13 cellular contexts compared by ENCODE assay signal in the genomic region with DNA sequence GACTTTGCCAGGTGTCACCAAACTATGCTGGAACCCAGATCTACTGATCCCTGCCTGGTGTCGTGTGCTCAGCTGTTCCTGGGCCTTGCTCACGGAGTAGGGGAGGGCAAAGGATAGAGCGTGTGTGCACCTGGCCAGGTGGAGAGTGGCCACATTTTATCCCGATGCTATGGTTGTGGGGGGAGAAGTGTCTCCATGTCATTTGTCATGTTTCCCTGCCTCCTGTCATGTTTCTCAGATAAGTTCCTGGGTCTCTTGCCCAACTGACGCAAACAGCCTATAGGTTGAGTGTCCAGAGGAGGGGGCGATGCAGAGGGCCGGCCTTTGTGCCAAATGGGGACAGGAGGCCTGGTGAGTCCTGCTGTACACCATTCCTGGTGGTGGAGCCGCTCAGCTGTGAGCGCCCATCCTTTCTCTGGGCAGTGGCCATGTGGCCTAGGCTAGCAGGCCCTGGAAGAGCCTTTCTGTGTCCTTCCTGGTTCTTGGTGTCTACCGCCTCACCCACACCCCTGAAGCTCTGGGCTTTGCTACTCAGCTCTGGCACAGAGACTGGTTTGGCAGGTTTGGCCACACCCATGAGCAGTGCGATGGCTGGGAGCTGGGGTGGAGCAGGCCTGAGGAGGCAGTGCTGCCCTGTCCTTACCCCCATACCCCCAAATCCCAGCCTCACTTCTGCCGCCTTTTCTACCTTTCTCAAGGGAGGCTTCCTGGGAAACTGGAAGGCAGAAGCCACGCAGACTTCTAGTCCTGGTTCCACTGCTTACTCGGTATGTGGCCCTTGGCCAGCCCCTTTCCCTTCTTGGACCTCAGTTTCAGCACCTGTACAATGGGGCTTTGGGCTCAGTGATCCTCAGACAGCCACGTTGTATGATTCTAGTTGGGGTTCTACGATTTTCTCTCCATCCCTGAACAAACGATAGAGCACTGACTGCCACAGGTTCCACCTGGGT. TPM values are rescaled to one million over a fixed set of nuclear protein-coding genes. Genes with fewer than 3 reads are reported as not detected.
DNase-seq lines count a peak whose midpoint lies in the region; ATAC-seq and TF ChIP-seq lines count a peak whose summit lies in the region.
"Had no signal": no experiment of that assay in that cellular context is flagged by ENCODE, and none has a peak within 500 bp of the region (broad histone marks: within the 10 kb centered on the region; RNA-seq: fewer than 3 reads in every experiment).

No MANE protein-coding gene starts in this region.

- no peak overlapping the region for H3K27ac Mint-ChIP-seq in WTC11
- H3K27ac Mint-ChIP-seq in naive thymus-derived CD8-positive, alpha-beta T cell: no peak overlapping the region
- H3K27ac Mint-ChIP-seq: nephron had no signal

- H3K4me1 Mint-ChIP-seq in WTC11: peaks cover 7% of the 10 kb centered on the region; the same call in 1 of the 2 replicates
- H3K4me1 Mint-ChIP-seq in naive thymus-derived CD8-positive, alpha-beta T cell: no peaks in the 10 kb centered on the region
- H3K4me1 Mint-ChIP-seq: nephron had no signal

- POLR2A ChIA-PET in WTC11 (lab: Charles Lee): no interaction called here
- POLR2A ChIA-PET in naive thymus-derived CD8-positive, alpha-beta T cell (lab: Charles Lee): no interaction called here

- peak in 1 of 4 donors; percentile 47 for TF ChIP-seq POLR2A in upper lobe of left lung (IDR thresholded peaks at IDR 0.05)

- no peak for TF ChIP-seq EP300 in upper lobe of left lung (IDR thresholded peaks at IDR 0.05)

- CTCF ChIA-PET in WTC11 (lab: Charles Lee): interaction anchor here (1.0 to 3.5 kb wide), 2 partner anchors 80 to 129 kb away, joined by 3 to 13 read pairs; no protein-coding TSS in a partner anchor

- H3K27me3 Mint-ChIP-seq in WTC11 (ENCODE audit: low read depth): peaks cover 4% of the 10 kb centered on the region; the same call in 1 of the 2 replicates
- H3K27me3 Mint-ChIP-seq in naive thymus-derived CD8-positive, alpha-beta T cell: peaks cover 2 to 8% (median 5%) of the 10 kb centered on the region in 5 donors

- peaks cover 0 to 21% (median 9%) of the 10 kb centered on the region in 4 donors for H3K4me1 ChIP-seq in upper lobe of left lung
- H3K4me1 ChIP-seq: adrenal gland, right lobe of liver had no signal

- H3K9me3 Mint-ChIP-seq in WTC11: no peaks in the 10 kb centered on the region
- H3K9me3 Mint-ChIP-seq in naive thymus-derived CD8-positive, alpha-beta T cell: no peaks in the 10 kb centered on the region
- H3K9me3 Mint-ChIP-seq: nephron had no signal

- H3K9me3 ChIP-seq in upper lobe of left lung: no peaks in the 10 kb centered on the region
- H3K9me3 ChIP-seq: adrenal gland, right lobe of liver had no signal

- no peaks in the 10 kb centered on the region for H3K36me3 Mint-ChIP-seq in WTC11
- H3K36me3 Mint-ChIP-seq in naive thymus-derived CD8-positive, alpha-beta T cell: no peaks in the 10 kb centered on the region

- no peak for TF ChIP-seq CTCF in WTC11 (IDR thresholded peaks at IDR 0.05)
- no peak for TF ChIP-seq CTCF in upper lobe of left lung (IDR thresholded peaks at IDR 0.05)

- H3K4me3 Mint-ChIP-seq in WTC11: no peak overlapping the region
- H3K4me3 Mint-ChIP-seq in naive thymus-derived CD8-positive, alpha-beta T cell: no peak overlapping the region
- H3K4me3 Mint-ChIP-seq: nephron had no signal

- peak; percentile 86 for ATAC-seq in WTC11
- ATAC-seq in left lobe of liver: peak; percentile 43
- ATAC-seq in upper lobe of left lung (ENCODE audit: low FRiP score in 2 of 2): peak; percentile 48 to 91
- no peak for ATAC-seq in naive thymus-derived CD8-positive, alpha-beta T cell
- no peak for ATAC-seq in GM21717 (IDR thresholded peaks at IDR 0.05; ENCODE audit: unreplicated experiment)
- ATAC-seq: SK-N-SH treated with all-trans-retinoic acid at 6 μM for 48 hours had no signal

- 82 to 83% methylated on average over 13 to 17 of the region's 17 CpGs for WGBS in upper lobe of left lung, 2 donors

- H3K27ac ChIP-seq in upper lobe of left lung: peak overlapping the region; percentile 7 to 73 (median 66)
- H3K27ac ChIP-seq: adrenal gland, right lobe of liver had no signal

- no peaks in the 10 kb centered on the region for H3K27me3 ChIP-seq in upper lobe of left lung
- H3K27me3 ChIP-seq: adrenal gland, right lobe of liver had no signal

- H3K36me3 ChIP-seq in upper lobe of left lung: no peaks in the 10 kb centered on the region
- H3K36me3 ChIP-seq: adrenal gland, right lobe of liver had no signal

- DNase-seq in NCI-H1417 (lab: John Stamatoyannopoulos, UW) (peak in 2 of 3 experiments; percentile 29 to 55), NCI-H1417 treated with DMSO at 0.1 percent for 48 hours (lab: John Stamatoyannopoulos, UW) (no peak), WTC11 (ENCODE audit: low spot score) (no peak), left lobe of liver (ENCODE audit: low spot score) (no peak), upper lobe of left lung (peak; percentile 39 to 90)
- DNase-seq in naive thymus-derived CD8-positive, alpha-beta T cell: no peak
- DNase-seq in stimulated activated CD4-positive, alpha-beta T cell treated with anti-CD3 and anti-CD28 coated beads, Interleukin-12 subunit alpha, Interleukin-12 subunit beta, amount 100 ng/mL, for 4 hours: no peak
- DNase-seq: adrenal gland, NCI-H1105, right lobe of liver had no signal

- no peak overlapping the region for H3K4me3 ChIP-seq in upper lobe of left lung
- H3K4me3 ChIP-seq: adrenal gland, right lobe of liver had no signal

TF ChIP-seq in WTC11, 78 proteins besides CTCF, POLR2A, EP300 and RAD21:
- TF ChIP-seq GTF2I (CRISPR knock-in tag; conservative IDR thresholded peaks at IDR 0.05): peak; percentile 62; the same call in 1 of the 2 replicates
- no peak for TF ChIP-seq MAX (CRISPR knock-in tag; IDR thresholded peaks at IDR 0.05)
- 0 out of 2 replicates have a peak, but pooled peaks have one; percentile 43 for TF ChIP-seq PRDM15 (CRISPR knock-in tag; IDR thresholded peaks at IDR 0.05)
- TF ChIP-seq ZNF121 (CRISPR knock-in tag; IDR thresholded peaks at IDR 0.05): 0 out of 2 replicates have a peak, but pooled peaks have one; percentile 5

RNA-seq across cellular contexts. Expression of gene EPB41L1, which starts 32.3 kb away (rescaled TPM):
- total RNA-seq in WTC11 (2021) (37.7 to 38.7 TPM (median 38.1 TPM) in 3 replicates), left lobe of liver (5.0 TPM), upper lobe of left lung (100 to 1,000 TPM in 1 of 6 donors, 10 to 100 TPM in 5; 56.6 to 104 (median 79.2) TPM)
- under 1 TPM; 0.36 to 0.44 TPM for total RNA-seq in naive thymus-derived CD8-positive, alpha-beta T cell
- polyA plus RNA-seq in naive thymus-derived CD8-positive, alpha-beta T cell: under 1 TPM in 1 of 3 donors, not detected in 2; 0.07 TPM

Comparison
In these comparisons a context has a peak if more than half of its experiments do, and no peak if none do; other contexts are left out.
1. DNase-seq: peak in NCI-H1417 (2 of 3) and upper lobe of left lung (2 of 2); none in NCI-H1417 treated with DMSO at 0.1 percent for 48 hours (single experiment), WTC11 (single experiment), left lobe of liver (single experiment), naive thymus-derived CD8-positive, alpha-beta T cell (0 of 10) and stimulated activated CD4-positive, alpha-beta T cell treated with anti-CD3 and anti-CD28 coated beads, Interleukin-12 subunit alpha, Interleukin-12 subunit beta, amount 100 ng/mL, for 4 hours (single experiment).
2. ATAC-seq: peak in WTC11 (single experiment), left lobe of liver (single experiment) and upper lobe of left lung (2 of 2); none in naive thymus-derived CD8-positive, alpha-beta T cell (0 of 2) and GM21717 (single experiment).